Comparison of ENCODE assay signal across 8 cellular contexts in genomic region chr1:8182034-8182761, GRCh38.
DNase-seq lines count a peak whose midpoint lies in the region; ATAC-seq, FAIRE-seq and TF ChIP-seq lines count a peak whose summit lies in the region.

No MANE protein-coding gene starts in this region.

- peaks cover 12% of the 10 kb centered on the region for H3F3A ChIP-seq in GM23248 (ENCODE audit: insufficient read depth)

- H3K27me3 Mint-ChIP-seq in WTC11 (ENCODE audit: low read depth): no peaks in the 10 kb centered on the region; the same call in 1 of the 2 replicates

- peak; percentile 77 for DNase-seq in DMS53 (lab: John Stamatoyannopoulos, UW)
- DNase-seq in GM23248: peak; percentile 51
- no peak for DNase-seq in WTC11 (ENCODE audit: low spot score)
- peak; percentile 85 for DNase-seq in HepG2 (ENCODE audit: low spot score)
- DNase-seq in MG63: no peak

- no peaks in the 10 kb centered on the region for H3K36me3 ChIP-seq in GM23248 (ENCODE audit: low read depth)
- no peaks in the 10 kb centered on the region for H3K36me3 ChIP-seq in HepG2 (replicated peaks in 1 of 2; ENCODE audit: control insufficient read depth in 1 of 2, insufficient read depth in 2 of 2, low read length in 2 of 2)
- no peaks in the 10 kb centered on the region for H3K36me3 ChIP-seq in MG63

- POLR2A ChIA-PET in WTC11 (lab: Charles Lee) (no interaction called here), HepG2 (lab: Yijun Ruan, JAX) (interaction anchor here (1.0 to 1.8 kb wide), 10 partner anchors 12 to 155 kb away, joined by 3 to 11 read pairs (median 4); no protein-coding TSS in a partner anchor)

- no peak for TF ChIP-seq POLR2A in HepG2 (IDR thresholded peaks at IDR 0.05; ENCODE audit: insufficient read depth in 1 of 2, low read depth in 2 of 2, low read length in 2 of 2)

- CTCF ChIA-PET in WTC11 (lab: Charles Lee): interaction anchor here (0.6 kb wide), 1 partner anchor 16 kb away, joined by 6 read pairs; no protein-coding TSS in a partner anchor
- CTCF ChIA-PET in HepG2 (lab: Yijun Ruan, JAX; ENCODE audit: low intra/inter-chr PET ratio, low total read pairs): no interaction called here

- TF ChIP-seq EP300 in HepG2 (IDR thresholded peaks at IDR 0.05; ENCODE audit: low read depth in 2 of 2, low read length in 2 of 2): peak in 1 of 2 experiments; percentile 76; a peak in 1 of 4 replicates
- peak; percentile 89 for TF ChIP-seq EP300 in HepG2 (CRISPR knock-in tag; IDR thresholded peaks at IDR 0.05; ENCODE audit: borderline replicate concordance)

- H2AFZ ChIP-seq in GM23248 (0 out of 2 replicates have a peak overlapping the region, but pooled peaks have one; percentile 4), HepG2 (ENCODE audit: low read length) (no peak overlapping the region)

- no peak overlapping the region for H3K4me3 Mint-ChIP-seq in WTC11

- FAIRE-seq in HepG2 (lab: Jason Lieb, UNC): peak; percentile 86

- H3K9me3 ChIP-seq in GM23248 (ENCODE audit: low read depth): no peaks in the 10 kb centered on the region
- peaks cover 12% of the 10 kb centered on the region for H3K9me3 ChIP-seq in HepG2 (ENCODE audit: low read length)
- H3K9me3 ChIP-seq in MG63: peaks cover 4% of the 10 kb centered on the region

- peaks cover 21% of the 10 kb centered on the region for H3K9me3 Mint-ChIP-seq in WTC11

- ATAC-seq in WTC11 (no peak), HepG2 (peak; percentile 75), GM19452 (IDR thresholded peaks at IDR 0.05; ENCODE audit: unreplicated experiment) (no peak), GM21528 (IDR thresholded peaks at IDR 0.05; ENCODE audit: low FRiP score, unreplicated experiment) (no peak), HG03439 (IDR thresholded peaks at IDR 0.05; ENCODE audit: unreplicated experiment) (no peak)

- H3K27me3 ChIP-seq in GM23248 (replicated peaks; ENCODE audit: insufficient read depth): no peaks in the 10 kb centered on the region
- no peaks in the 10 kb centered on the region for H3K27me3 ChIP-seq in HepG2 (ENCODE audit: control insufficient read depth in 1 of 2, insufficient read depth in 2 of 2, low read length in 2 of 2)
- no peaks in the 10 kb centered on the region for H3K27me3 ChIP-seq in MG63

- H3K79me2 ChIP-seq in GM23248 (ENCODE audit: insufficient read depth): no peaks in the 10 kb centered on the region
- no peaks in the 10 kb centered on the region for H3K79me2 ChIP-seq in HepG2 (ENCODE audit: insufficient read depth, low read length)

- no peak for TF ChIP-seq CTCF in WTC11 (IDR thresholded peaks at IDR 0.05)
- TF ChIP-seq CTCF in HepG2 (CRISPR knock-in tag; IDR thresholded peaks at IDR 0.05): no peak

- 0 out of 2 replicates have a peak, but pooled peaks have one; percentile 21 for TF ChIP-seq RAD21 in HepG2 (CRISPR knock-in tag; IDR thresholded peaks at IDR 0.05)

- no peak overlapping the region for H3K27ac ChIP-seq in GM23248
- H3K27ac ChIP-seq in HepG2 (ENCODE audit: extremely low read length, insufficient read depth, low read length): peak overlapping the region; percentile 64

- H3K4me3 ChIP-seq in GM23248 (no peak overlapping the region), HepG2 (replicated peaks in 1 of 3; ENCODE audit: insufficient read depth in 1 of 3, low read depth in 2 of 3, low read length in 3 of 3) (no peak overlapping the region; a peak in 1 of 6 replicates), MG63 (no peak overlapping the region)

- no TSS peak for BruUV-seq in HepG2 (replicated peaks; lab: Mats Ljungman, UMichigan)

- no peak overlapping the region for H3K4me2 ChIP-seq in GM23248 (ENCODE audit: unreplicated experiment)
- peak overlapping the region; percentile 20; the same call in 1 of the 2 replicates for H3K4me2 ChIP-seq in HepG2 (ENCODE audit: low read depth, low read length)

- intact Hi-C loops in HepG2 (cut with micrococcal nuclease; ENCODE audit: unreplicated experiment): loop anchor here (1.0 to 2.0 kb wide), 2 partner anchors 28 to 77 kb away; no protein-coding TSS in a partner anchor

- H3K9me2 ChIP-seq in GM23248 (ENCODE audit: insufficient read depth): no peaks in the 10 kb centered on the region

- in situ Hi-C loops in GM23248 (cut with MboI) (no loop called here), HepG2 (cut with HindIII; ENCODE audit: extremely low pct_ligation_motif_present, low pct_unique_long_range_greater_than_20kb) (no loop called here)

- no peaks in the 10 kb centered on the region for H4K20me1 ChIP-seq in GM23248 (ENCODE audit: insufficient read depth)
- H4K20me1 ChIP-seq in HepG2 (ENCODE audit: insufficient read depth, low read length): no peaks in the 10 kb centered on the region

- H3K36me3 Mint-ChIP-seq in WTC11: peaks cover 14% of the 10 kb centered on the region

- H3K9ac ChIP-seq in GM23248 (no peak overlapping the region), HepG2 (ENCODE audit: insufficient read depth, low read depth, low read length) (no peak overlapping the region; the same call in 1 of the 2 replicates)

- H3K4me1 ChIP-seq in GM23248 (ENCODE audit: insufficient read depth) (no peaks in the 10 kb centered on the region), HepG2 (ENCODE audit: insufficient read depth, low read length) (peaks cover 54% of the 10 kb centered on the region)

- no peak overlapping the region for H3K27ac Mint-ChIP-seq in WTC11

- 73 to 77% methylated on average over 12 of the region's 12 CpGs for WGBS in GM23248 (ENCODE audit: low coverage in 1 of 2, low lambda C conversion rate in 2 of 2, missing lambda C conversion rate in 2 of 2), 2 experiments
- 18% methylated on average over 12 of the region's 12 CpGs for WGBS in HepG2 (ENCODE audit: low lambda C conversion rate)

- H3K4me1 Mint-ChIP-seq in WTC11: 0 out of 2 replicates have a peak, but pooled peaks cover 4% of the 10 kb centered on the region

TF ChIP-seq in WTC11, 78 proteins besides CTCF, POLR2A, EP300 and RAD21 (continues in another document):
- peak; percentile 76 for TF ChIP-seq GABPB1 (CRISPR knock-in tag; IDR thresholded peaks at IDR 0.05)
- TF ChIP-seq OVOL2 (CRISPR knock-in tag; IDR thresholded peaks at IDR 0.05; ENCODE audit: borderline replicate concordance): no peak
- TF ChIP-seq AR (CRISPR knock-in tag; IDR thresholded peaks at IDR 0.05): no peak
- no peak for TF ChIP-seq NR2C2 (CRISPR knock-in tag; IDR thresholded peaks at IDR 0.05)

TF ChIP-seq in HepG2, 621 proteins besides CTCF, POLR2A, EP300 and RAD21 (continues in another document):
- TF ChIP-seq, protein P1, sequence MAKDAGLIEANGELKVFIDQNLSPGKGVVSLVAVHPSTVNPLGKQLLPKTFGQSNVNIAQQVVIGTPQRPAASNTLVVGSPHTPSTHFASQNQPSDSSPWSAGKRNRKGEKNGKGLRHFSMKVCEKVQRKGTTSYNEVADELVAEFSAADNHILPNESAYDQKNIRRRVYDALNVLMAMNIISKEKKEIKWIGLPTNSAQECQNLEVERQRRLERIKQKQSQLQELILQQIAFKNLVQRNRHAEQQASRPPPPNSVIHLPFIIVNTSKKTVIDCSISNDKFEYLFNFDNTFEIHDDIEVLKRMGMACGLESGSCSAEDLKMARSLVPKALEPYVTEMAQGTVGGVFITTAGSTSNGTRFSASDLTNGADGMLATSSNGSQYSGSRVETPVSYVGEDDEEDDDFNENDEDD (CRISPR knock-in tag; IDR thresholded peaks at IDR 0.05; ENCODE audit: borderline replicate concordance): peak; percentile 92
- TF ChIP-seq ZNF839 (CRISPR knock-in tag; IDR thresholded peaks at IDR 0.05; ENCODE audit: borderline replicate concordance) (no peak), ZNF260 (CRISPR knock-in tag; IDR thresholded peaks at IDR 0.05; ENCODE audit: borderline replicate concordance, low read depth) (no peak), ZSCAN25 (CRISPR knock-in tag; IDR thresholded peaks at IDR 0.05) (no peak), ZFP62 (CRISPR knock-in tag; IDR thresholded peaks at IDR 0.05) (no peak), CEBPZ (IDR thresholded peaks at IDR 0.05; ENCODE audit: low read length) (no peak), ZFP36 (IDR thresholded peaks at IDR 0.05; ENCODE audit: borderline replicate concordance, low read depth, low read length, partially characterized antibody) (no peak), ELF4 (CRISPR knock-in tag; IDR thresholded peaks at IDR 0.05; ENCODE audit: borderline replicate concordance) (no peak), CCDC6 (CRISPR knock-in tag; IDR thresholded peaks at IDR 0.05) (peak; percentile 55; the same call in 1 of the 2 replicates), ZMAT3 (CRISPR knock-in tag; conservative IDR thresholded peaks at IDR 0.05) (no peak), CREBL2 (CRISPR knock-in tag; IDR thresholded peaks at IDR 0.05; ENCODE audit: borderline replicate concordance) (no peak), ZFAT (CRISPR knock-in tag; conservative IDR thresholded peaks at IDR 0.05) (no peak), RELA (CRISPR knock-in tag; IDR thresholded peaks at IDR 0.05) (no peak), NCOA5 (CRISPR knock-in tag; IDR thresholded peaks at IDR 0.05) (no peak)

Comparison
In these comparisons a context has a peak if more than half of its experiments do, and no peak if none do; other contexts are left out.
1. DNase-seq: peak in DMS53 (single experiment), GM23248 (single experiment) and HepG2 (single experiment); none in WTC11 (single experiment) and MG63 (single experiment).